8 cellular contexts compared by ENCODE assay signal in genomic region chr5:139968547-139969261, GRCh38.
DNase-seq lines count a peak whose midpoint lies in the region; ATAC-seq lines count a peak whose summit lies in the region.

No MANE protein-coding gene starts in this region.

- H3K36me3 Mint-ChIP-seq in activated CD8-positive, alpha-beta T cell treated with anti-CD3 and anti-CD28 coated beads, Interleukin-2, amount 10 ng/mL, durations not matched to agents 7 days and 5 days (ENCODE audit: low read depth) = no peaks in the 10 kb centered on the region

- no peak overlapping the region for H2BK120ac ChIP-seq in mesenchymal stem cell (ENCODE audit: low read depth, low read length)

- H4K91ac ChIP-seq in mesenchymal stem cell (ENCODE audit: low read length) = no peak overlapping the region

- no peak overlapping the region for H3K4ac ChIP-seq in mesenchymal stem cell (ENCODE audit: low read depth in 1 of 2, low read length in 2 of 2)

- no peak overlapping the region for H2AFZ ChIP-seq in mesenchymal stem cell (ENCODE audit: low read depth, low read length)

- H3K9me3 ChIP-seq in effector memory CD4-positive, alpha-beta T cell (ENCODE audit: control insufficient read depth, low read length) = no peaks in the 10 kb centered on the region
- no peaks in the 10 kb centered on the region for H3K9me3 ChIP-seq in mesenchymal stem cell (ENCODE audit: control insufficient read depth, low read length)

- no peaks in the 10 kb centered on the region for H3K79me1 ChIP-seq in mesenchymal stem cell (replicated peaks; ENCODE audit: low read length, poor library complexity, severe bottlenecking)

- H3K18ac ChIP-seq in mesenchymal stem cell (ENCODE audit: low read depth in 1 of 2, low read length in 2 of 2) = no peak overlapping the region

- peak; percentile 74 for DNase-seq in COLO668 (lab: John Stamatoyannopoulos, UW; ENCODE audit: unreplicated experiment)
- peak; percentile 72 for DNase-seq in NCI-H774 (lab: John Stamatoyannopoulos, UW)
- DNase-seq in activated CD8-positive, alpha-beta T cell treated with anti-CD3 and anti-CD28 coated beads, Interleukin-2, amount 10 ng/mL, durations not matched to agents 7 days and 5 days = peak; percentile 92
- peak; percentile 63 to 70 (median 65) for DNase-seq in effector memory CD4-positive, alpha-beta T cell
- peak; percentile 72 for DNase-seq in mesenchymal stem cell
- peak; percentile 81 for DNase-seq in stimulated activated CD8-positive, alpha-beta memory T cell treated with anti-CD3 and anti-CD28 coated beads, Interleukin-15, amount 100 ng/mL, for 24 hours (ENCODE audit: low read depth)

- H3K9ac ChIP-seq in mesenchymal stem cell (ENCODE audit: low read length) = peak overlapping the region; percentile 23

- H3K27me3 ChIP-seq in effector memory CD4-positive, alpha-beta T cell (replicated peaks; ENCODE audit: control insufficient read depth, insufficient read depth, low read length, poor library complexity, severe bottlenecking) = peaks cover 3% of the 10 kb centered on the region
- H3K27me3 ChIP-seq in mesenchymal stem cell (ENCODE audit: control insufficient read depth in 1 of 2, insufficient read depth in 1 of 2, low read length in 2 of 2) = peaks cover 19 to 49% of the 10 kb centered on the region in 2 experiments

- H3K4me3 Mint-ChIP-seq in activated CD8-positive, alpha-beta T cell treated with anti-CD3 and anti-CD28 coated beads, Interleukin-2, amount 10 ng/mL, durations not matched to agents 7 days and 5 days = no peak overlapping the region

- H3K4me2 ChIP-seq in mesenchymal stem cell (ENCODE audit: low read length, poor library complexity, severe bottlenecking) = no peak overlapping the region

- no peak overlapping the region for H2BK15ac ChIP-seq in mesenchymal stem cell (ENCODE audit: low read depth, poor library complexity, severe bottlenecking)

- H3K27ac Mint-ChIP-seq in activated CD8-positive, alpha-beta T cell treated with anti-CD3 and anti-CD28 coated beads, Interleukin-2, amount 10 ng/mL, durations not matched to agents 7 days and 5 days = no peak overlapping the region

- H3K27me3 Mint-ChIP-seq in activated CD8-positive, alpha-beta T cell treated with anti-CD3 and anti-CD28 coated beads, Interleukin-2, amount 10 ng/mL, durations not matched to agents 7 days and 5 days (ENCODE audit: low read depth) = peaks cover 21% of the 10 kb centered on the region

- no peak overlapping the region for H2BK12ac ChIP-seq in mesenchymal stem cell (ENCODE audit: low read length in 2 of 2)

- H3K9me3 Mint-ChIP-seq in activated CD8-positive, alpha-beta T cell treated with anti-CD3 and anti-CD28 coated beads, Interleukin-2, amount 10 ng/mL, durations not matched to agents 7 days and 5 days (ENCODE audit: insufficient read depth) = no peaks in the 10 kb centered on the region

- no peak overlapping the region for H3K4me3 ChIP-seq in effector memory CD4-positive, alpha-beta T cell (ENCODE audit: insufficient read depth, low read depth, low read length, poor library complexity, severe bottlenecking)
- no peak overlapping the region for H3K4me3 ChIP-seq in mesenchymal stem cell (ENCODE audit: insufficient read depth in 1 of 2, low read depth in 1 of 2, low read length in 2 of 2)

- no peak overlapping the region for H3K27ac ChIP-seq in effector memory CD4-positive, alpha-beta T cell (ENCODE audit: insufficient read depth, low read length, poor library complexity, severe bottlenecking)
- no peak overlapping the region for H3K27ac ChIP-seq in mesenchymal stem cell (ENCODE audit: low read length, poor library complexity, severe bottlenecking)

- POLR2A ChIA-PET in activated CD8-positive, alpha-beta T cell treated with anti-CD3 and anti-CD28 coated beads, Interleukin-2, amount 10 ng/mL, durations not matched to agents 7 days and 5 days (lab: Charles Lee) = interaction anchor here (1.0 to 1.1 kb wide), 2 partner anchors 33 to 182 kb away, joined by 3 to 5 read pairs; no protein-coding TSS in a partner anchor

- no peak overlapping the region for H2AK5ac ChIP-seq in mesenchymal stem cell (ENCODE audit: low read length, severe bottlenecking)

- H3K23ac ChIP-seq in mesenchymal stem cell (ENCODE audit: low read length in 2 of 2) = no peak overlapping the region

- H4K8ac ChIP-seq in mesenchymal stem cell (ENCODE audit: low read length) = no peak overlapping the region

- H2BK5ac ChIP-seq in mesenchymal stem cell (ENCODE audit: low read depth, low read length, poor library complexity, severe bottlenecking) = no peak overlapping the region

- H3K4me1 ChIP-seq in effector memory CD4-positive, alpha-beta T cell (ENCODE audit: control insufficient read depth, insufficient read depth, low read length, poor library complexity, severe bottlenecking) = no peaks in the 10 kb centered on the region
- H3K4me1 ChIP-seq in mesenchymal stem cell (ENCODE audit: control insufficient read depth, insufficient read depth, low read depth, low read length) = no peaks in the 10 kb centered on the region

- no peaks in the 10 kb centered on the region for H3K36me3 ChIP-seq in effector memory CD4-positive, alpha-beta T cell (ENCODE audit: control insufficient read depth, insufficient read depth, low read length)
- H3K36me3 ChIP-seq in mesenchymal stem cell (ENCODE audit: control insufficient read depth in 1 of 2, insufficient read depth in 2 of 2, low read depth in 1 of 2, low read length in 2 of 2) = no peaks in the 10 kb centered on the region

- 29% methylated on average over 21 of the region's 23 CpGs for WGBS in mesenchymal stem cell

- CTCF ChIA-PET in activated CD8-positive, alpha-beta T cell treated with anti-CD3 and anti-CD28 coated beads, Interleukin-2, amount 10 ng/mL, durations not matched to agents 7 days and 5 days (lab: Charles Lee) = interaction anchor here (0.6 to 10.2 kb wide), 81 partner anchors 8 to 828 kb away, joined by 3 to 191 read pairs (median 4); partner anchors contain the start of gene PFDN1

- no peaks in the 10 kb centered on the region for H3K4me1 Mint-ChIP-seq in activated CD8-positive, alpha-beta T cell treated with anti-CD3 and anti-CD28 coated beads, Interleukin-2, amount 10 ng/mL, durations not matched to agents 7 days and 5 days (ENCODE audit: low read depth)

- ATAC-seq in GM19463 (IDR thresholded peaks at IDR 0.05; ENCODE audit: unreplicated experiment) = peak; percentile 92
- peak; percentile 88 for ATAC-seq in HG03565 (IDR thresholded peaks at IDR 0.05; ENCODE audit: unreplicated experiment)
- ATAC-seq in activated CD8-positive, alpha-beta T cell treated with anti-CD3 and anti-CD28 coated beads, Interleukin-2, amount 10 ng/mL, durations not matched to agents 7 days and 5 days = peak; percentile 99

- no peak overlapping the region for H3K14ac ChIP-seq in mesenchymal stem cell (ENCODE audit: low read length in 2 of 2)
